In genomic region chr12:82660541-82661325, GRCh38 we compare ENCODE assay signal across 10 cellular contexts.
"Had no signal": no experiment of that assay in that cellular context is flagged by ENCODE, and none has a peak within 500 bp of the region (broad histone marks: within the 10 kb centered on the region; RNA-seq: fewer than 3 reads in every experiment).

No MANE protein-coding gene starts in this region.

- DNase-seq: activated CD4-positive, alpha-beta T cell treated with anti-CD3 and anti-CD28 coated beads, Interleukin-2, amount 50 U/mL, for 48 hours; activated CD4-positive, CD25-positive, alpha-beta regulatory T cell treated with anti-CD3 and anti-CD28 coated beads, Interleukin-2, amount 50 U/mL, for 72 hours; activated gamma-delta T cell; activated T-cell treated with anti-CD3 and anti-CD28 coated beads, Interleukin-2, amount 50 U/mL, for 48 hours; kidney glomerular epithelial cell; stimulated activated CD4-positive, alpha-beta T cell treated with anti-CD3 and anti-CD28 coated beads, Interleukin-1b, Interleukin-23, amount 100 ng/mL, for 48 hours had no signal

- H3K4me1 Mint-ChIP-seq: stimulated activated memory B cell treated with anti-CD40 and anti-IgM and Interleukin-4, amounts not matched to agents 10 μg/mL and 1 μg/mL and 100 μg/mL, for 72 hours had no signal

- H3K27ac Mint-ChIP-seq: activated naive CD8-positive, alpha-beta T cell; mesothelial cell of epicardium; stimulated activated memory B cell treated with anti-CD40 and anti-IgM and Interleukin-4, amounts not matched to agents 10 μg/mL and 1 μg/mL and 100 μg/mL, for 72 hours had no signal

- H3K36me3 Mint-ChIP-seq: activated naive CD8-positive, alpha-beta T cell; mesothelial cell of epicardium; stimulated activated memory B cell treated with anti-CD40 and anti-IgM and Interleukin-4, amounts not matched to agents 10 μg/mL and 1 μg/mL and 100 μg/mL, for 72 hours had no signal

- H3K9me3 Mint-ChIP-seq: stimulated activated memory B cell treated with anti-CD40 and anti-IgM and Interleukin-4, amounts not matched to agents 10 μg/mL and 1 μg/mL and 100 μg/mL, for 72 hours had no signal

- ATAC-seq: gastroesophageal sphincter; stimulated activated memory B cell treated with anti-CD40 and anti-IgM and Interleukin-4, amounts not matched to agents 10 μg/mL and 1 μg/mL and 100 μg/mL, for 72 hours had no signal

- H3K4me3 Mint-ChIP-seq: activated naive CD8-positive, alpha-beta T cell; mesothelial cell of epicardium; stimulated activated memory B cell treated with anti-CD40 and anti-IgM and Interleukin-4, amounts not matched to agents 10 μg/mL and 1 μg/mL and 100 μg/mL, for 72 hours had no signal
